9 cellular contexts compared by ENCODE assay signal in the genomic region with DNA sequence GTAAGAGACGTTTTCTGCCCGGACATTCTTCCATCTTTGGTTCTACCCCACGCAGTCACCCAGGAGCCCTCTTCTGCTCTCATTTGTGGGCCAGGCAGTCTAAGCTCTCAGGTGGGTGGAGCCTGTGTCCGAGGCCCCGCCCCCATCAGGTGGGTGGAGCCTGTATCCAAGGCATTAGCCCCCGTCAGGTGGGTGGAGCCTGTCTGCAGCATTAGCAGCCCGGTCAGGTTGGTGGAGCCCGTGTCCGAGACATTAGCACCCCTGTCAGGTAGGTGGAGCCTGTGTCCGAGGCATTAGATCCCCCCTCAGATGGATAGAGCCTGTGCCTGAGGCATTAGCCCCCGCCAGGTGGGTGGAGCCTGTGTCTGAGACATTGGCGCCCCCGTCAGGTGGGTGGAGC. TPM values are rescaled to one million over a fixed set of nuclear protein-coding genes. Genes with fewer than 3 reads are reported as not detected.
DNase-seq lines count a peak whose midpoint lies in the region; FAIRE-seq and TF ChIP-seq lines count a peak whose summit lies in the region.
"Had no signal": no experiment of that assay in that cellular context is flagged by ENCODE, and none has a peak within 500 bp of the region (broad histone marks: within the 10 kb centered on the region; RNA-seq: fewer than 3 reads in every experiment).

No MANE protein-coding gene starts in this region.

- no peak overlapping the region for H3K4me2 ChIP-seq in SK-N-SH

- H3K36me3 ChIP-seq in H7 (replicated peaks; ENCODE audit: control insufficient read depth, insufficient read depth, low read length) (peaks cover 2% of the 10 kb centered on the region), SK-N-SH (replicated peaks in 1 of 2; ENCODE audit: control insufficient read depth in 1 of 2, insufficient read depth in 2 of 2, low read length in 1 of 2) (peaks cover 19 to 75% of the 10 kb centered on the region in 2 experiments)

- no peak overlapping the region for H3K9ac ChIP-seq in SK-N-SH

- no peaks in the 10 kb centered on the region for H3K9me2 ChIP-seq in SK-N-SH

- H3K9me3 ChIP-seq in SK-N-SH, result no peaks in the 10 kb centered on the region

- POLR2A ChIA-PET in SK-N-SH (lab: Yijun Ruan, JAX), result no interaction called here

- H3K4me3 ChIP-seq in H7 (ENCODE audit: insufficient read depth, low read depth, low read length) (peak overlapping the region; percentile 16; the same call in 1 of the 2 replicates), SK-N-SH (ENCODE audit: low read depth in 2 of 2, low read length in 1 of 2) (no peak overlapping the region)
- H3K4me3 ChIP-seq: lung had no signal

- no peaks in the 10 kb centered on the region for H3F3A ChIP-seq in SK-N-SH (replicated peaks; ENCODE audit: insufficient read depth)

- H3K27me3 ChIP-seq in H7 (ENCODE audit: control insufficient read depth, insufficient read depth, low read length) (no peaks in the 10 kb centered on the region), SK-N-SH (ENCODE audit: insufficient read depth) (no peaks in the 10 kb centered on the region)

- TF ChIP-seq POLR2A in GM12892 (IDR thresholded peaks at IDR 0.05; ENCODE audit: low read depth, low read length), result no peak

- DNase-seq in H7, result peak; percentile 92
- peak; percentile 79 for DNase-seq in SK-N-SH
- DNase-seq in activated naive CD8-positive, alpha-beta T cell treated with anti-CD3 and anti-CD28 coated beads, Interleukin-2, amount 50 U/mL, for 16 hours (ENCODE audit: low read depth, low spot score), result peak; percentile 17
- peak; percentile 37 to 50 for DNase-seq in stimulated activated CD4-positive, alpha-beta T cell treated with anti-CD3 and anti-CD28 coated beads, Interleukin-4, amount 100 ng/mL, for 48 hours (ENCODE audit: low read depth in 2 of 2)
- no peak for DNase-seq in NCI-H748 treated with DMSO at 0.1 percent for 48 hours (lab: John Stamatoyannopoulos, UW)
- DNase-seq in NCI-H187 (lab: John Stamatoyannopoulos, UW), result no peak
- DNase-seq in GM12892 (ENCODE audit: insufficient read length), result no peak
- DNase-seq: NCI-H1694 treated with DMSO at 0.1 percent for 48 hours had no signal

- no peaks in the 10 kb centered on the region; a peak in 1 of 4 replicates for H3K4me1 ChIP-seq in SK-N-SH (ENCODE audit: control insufficient read depth in 1 of 2, insufficient read depth in 2 of 2, low read depth in 1 of 2, low read length in 1 of 2)

- 90% methylated on average over 9 of the region's 13 CpGs for WGBS in SK-N-SH (ENCODE audit: low lambda C conversion rate)

- H2AFZ ChIP-seq in SK-N-SH (ENCODE audit: low read depth), result no peak overlapping the region

- H3K27ac ChIP-seq in SK-N-SH (ENCODE audit: low read depth in 2 of 2, low read length in 1 of 2), result no peak overlapping the region

- no peak for TF ChIP-seq EP300 in SK-N-SH (IDR thresholded peaks at IDR 0.05; ENCODE audit: borderline replicate concordance in 1 of 2, low read depth in 1 of 2, low read length in 1 of 2)

- CTCF ChIA-PET in SK-N-SH (lab: Yijun Ruan, JAX), result no interaction called here

- no peak for FAIRE-seq in GM12892 (lab: Jason Lieb, UNC)

- 0 out of 2 replicates have a peak, but pooled peaks cover 2% of the 10 kb centered on the region for H3K79me2 ChIP-seq in SK-N-SH (ENCODE audit: insufficient read depth)

- TF ChIP-seq RAD21 in SK-N-SH (IDR thresholded peaks at IDR 0.05; ENCODE audit: low read length), result no peak

- H4K20me1 ChIP-seq in SK-N-SH (ENCODE audit: insufficient read depth), result no peaks in the 10 kb centered on the region

- TF ChIP-seq CTCF in SK-N-SH (IDR thresholded peaks at IDR 0.05), result no peak

TF ChIP-seq in SK-N-SH, 30 proteins besides CTCF, POLR2A, EP300 and RAD21:
- TF ChIP-seq RFX5 (IDR thresholded peaks at IDR 0.05; ENCODE audit: low read length) (no peak), GATA2 (CRISPR knock-in tag; IDR thresholded peaks at IDR 0.05) (no peak), TCF12 (IDR thresholded peaks at IDR 0.05) (no peak), EZH2phosphoT487 (IDR thresholded peaks at IDR 0.05; ENCODE audit: borderline replicate concordance, low read depth) (no peak), TEAD4 (IDR thresholded peaks at IDR 0.05; ENCODE audit: borderline replicate concordance, insufficient read depth) (no peak), SMC3 (IDR thresholded peaks at IDR 0.05; ENCODE audit: low read depth, low read length) (no peak), GABPA (IDR thresholded peaks at IDR 0.05; ENCODE audit: low read depth) (no peak), SIN3A (IDR thresholded peaks at IDR 0.05; ENCODE audit: borderline replicate concordance, low read depth, low read length) (no peak), NRF1 (IDR thresholded peaks at IDR 0.05; ENCODE audit: low read depth, low read length) (no peak), NFIC (IDR thresholded peaks at IDR 0.05; ENCODE audit: borderline replicate concordance) (no peak), FOSL2 (IDR thresholded peaks at IDR 0.05; ENCODE audit: borderline replicate concordance, low read depth) (no peak), FOXM1 (IDR thresholded peaks at IDR 0.05; ENCODE audit: low read depth) (no peak), YY1 (IDR thresholded peaks at IDR 0.05; ENCODE audit: low read depth) (no peak)
- TF ChIP-seq, protein P1, sequence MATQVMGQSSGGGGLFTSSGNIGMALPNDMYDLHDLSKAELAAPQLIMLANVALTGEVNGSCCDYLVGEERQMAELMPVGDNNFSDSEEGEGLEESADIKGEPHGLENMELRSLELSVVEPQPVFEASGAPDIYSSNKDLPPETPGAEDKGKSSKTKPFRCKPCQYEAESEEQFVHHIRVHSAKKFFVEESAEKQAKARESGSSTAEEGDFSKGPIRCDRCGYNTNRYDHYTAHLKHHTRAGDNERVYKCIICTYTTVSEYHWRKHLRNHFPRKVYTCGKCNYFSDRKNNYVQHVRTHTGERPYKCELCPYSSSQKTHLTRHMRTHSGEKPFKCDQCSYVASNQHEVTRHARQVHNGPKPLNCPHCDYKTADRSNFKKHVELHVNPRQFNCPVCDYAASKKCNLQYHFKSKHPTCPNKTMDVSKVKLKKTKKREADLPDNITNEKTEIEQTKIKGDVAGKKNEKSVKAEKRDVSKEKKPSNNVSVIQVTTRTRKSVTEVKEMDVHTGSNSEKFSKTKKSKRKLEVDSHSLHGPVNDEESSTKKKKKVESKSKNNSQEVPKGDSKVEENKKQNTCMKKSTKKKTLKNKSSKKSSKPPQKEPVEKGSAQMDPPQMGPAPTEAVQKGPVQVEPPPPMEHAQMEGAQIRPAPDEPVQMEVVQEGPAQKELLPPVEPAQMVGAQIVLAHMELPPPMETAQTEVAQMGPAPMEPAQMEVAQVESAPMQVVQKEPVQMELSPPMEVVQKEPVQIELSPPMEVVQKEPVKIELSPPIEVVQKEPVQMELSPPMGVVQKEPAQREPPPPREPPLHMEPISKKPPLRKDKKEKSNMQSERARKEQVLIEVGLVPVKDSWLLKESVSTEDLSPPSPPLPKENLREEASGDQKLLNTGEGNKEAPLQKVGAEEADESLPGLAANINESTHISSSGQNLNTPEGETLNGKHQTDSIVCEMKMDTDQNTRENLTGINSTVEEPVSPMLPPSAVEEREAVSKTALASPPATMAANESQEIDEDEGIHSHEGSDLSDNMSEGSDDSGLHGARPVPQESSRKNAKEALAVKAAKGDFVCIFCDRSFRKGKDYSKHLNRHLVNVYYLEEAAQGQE (IDR thresholded peaks at IDR 0.05; ENCODE audit: low read depth, low read length), result no peak
- TF ChIP-seq, protein P2, sequence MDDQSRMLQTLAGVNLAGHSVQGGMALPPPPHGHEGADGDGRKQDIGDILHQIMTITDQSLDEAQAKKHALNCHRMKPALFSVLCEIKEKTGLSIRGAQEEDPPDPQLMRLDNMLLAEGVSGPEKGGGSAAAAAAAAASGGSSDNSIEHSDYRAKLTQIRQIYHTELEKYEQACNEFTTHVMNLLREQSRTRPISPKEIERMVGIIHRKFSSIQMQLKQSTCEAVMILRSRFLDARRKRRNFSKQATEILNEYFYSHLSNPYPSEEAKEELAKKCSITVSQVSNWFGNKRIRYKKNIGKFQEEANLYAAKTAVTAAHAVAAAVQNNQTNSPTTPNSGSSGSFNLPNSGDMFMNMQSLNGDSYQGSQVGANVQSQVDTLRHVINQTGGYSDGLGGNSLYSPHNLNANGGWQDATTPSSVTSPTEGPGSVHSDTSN (IDR thresholded peaks at IDR 0.05), result no peak
- TF ChIP-seq, protein P3, sequence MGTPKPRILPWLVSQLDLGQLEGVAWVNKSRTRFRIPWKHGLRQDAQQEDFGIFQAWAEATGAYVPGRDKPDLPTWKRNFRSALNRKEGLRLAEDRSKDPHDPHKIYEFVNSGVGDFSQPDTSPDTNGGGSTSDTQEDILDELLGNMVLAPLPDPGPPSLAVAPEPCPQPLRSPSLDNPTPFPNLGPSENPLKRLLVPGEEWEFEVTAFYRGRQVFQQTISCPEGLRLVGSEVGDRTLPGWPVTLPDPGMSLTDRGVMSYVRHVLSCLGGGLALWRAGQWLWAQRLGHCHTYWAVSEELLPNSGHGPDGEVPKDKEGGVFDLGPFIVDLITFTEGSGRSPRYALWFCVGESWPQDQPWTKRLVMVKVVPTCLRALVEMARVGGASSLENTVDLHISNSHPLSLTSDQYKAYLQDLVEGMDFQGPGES (IDR thresholded peaks at IDR 0.05; ENCODE audit: low read depth, low read length), result no peak

RNA-seq across cellular contexts. Expression of gene C13orf46, which starts 45.5 kb away (rescaled TPM):
- total RNA-seq in H7 (2014; rRNA removed; shearing (Covaris generic)), result not detected in 2 replicates
- 0.96 and 1.7 TPM in 2 replicates for polyA plus RNA-seq in SK-N-SH (2012; rRNA removed)
- polyA plus RNA-seq in SK-N-SH (2012; cell fraction: cytosol; rRNA removed), result 0.21 and 0.56 TPM in 2 replicates
- polyA plus RNA-seq in SK-N-SH (2012; cell fraction: nucleus; rRNA removed), result 2.6 and 3.3 TPM in 2 replicates
- 0.08 TPM for polyA plus RNA-seq in GM12892 (2012; ENCODE audit: missing spikeins)

Comparison
In these comparisons a context has a peak if more than half of its experiments do, and no peak if none do; other contexts are left out.
1. DNase-seq: peak in H7 (single experiment), SK-N-SH (single experiment), activated naive CD8-positive, alpha-beta T cell treated with anti-CD3 and anti-CD28 coated beads, Interleukin-2, amount 50 U/mL, for 16 hours (single experiment) and stimulated activated CD4-positive, alpha-beta T cell treated with anti-CD3 and anti-CD28 coated beads, Interleukin-4, amount 100 ng/mL, for 48 hours (2 of 2); none in NCI-H748 treated with DMSO at 0.1 percent for 48 hours (single experiment), NCI-H187 (0 of 2) and GM12892 (single experiment).